8 cellular contexts compared by ENCODE assay signal in the genomic region with DNA sequence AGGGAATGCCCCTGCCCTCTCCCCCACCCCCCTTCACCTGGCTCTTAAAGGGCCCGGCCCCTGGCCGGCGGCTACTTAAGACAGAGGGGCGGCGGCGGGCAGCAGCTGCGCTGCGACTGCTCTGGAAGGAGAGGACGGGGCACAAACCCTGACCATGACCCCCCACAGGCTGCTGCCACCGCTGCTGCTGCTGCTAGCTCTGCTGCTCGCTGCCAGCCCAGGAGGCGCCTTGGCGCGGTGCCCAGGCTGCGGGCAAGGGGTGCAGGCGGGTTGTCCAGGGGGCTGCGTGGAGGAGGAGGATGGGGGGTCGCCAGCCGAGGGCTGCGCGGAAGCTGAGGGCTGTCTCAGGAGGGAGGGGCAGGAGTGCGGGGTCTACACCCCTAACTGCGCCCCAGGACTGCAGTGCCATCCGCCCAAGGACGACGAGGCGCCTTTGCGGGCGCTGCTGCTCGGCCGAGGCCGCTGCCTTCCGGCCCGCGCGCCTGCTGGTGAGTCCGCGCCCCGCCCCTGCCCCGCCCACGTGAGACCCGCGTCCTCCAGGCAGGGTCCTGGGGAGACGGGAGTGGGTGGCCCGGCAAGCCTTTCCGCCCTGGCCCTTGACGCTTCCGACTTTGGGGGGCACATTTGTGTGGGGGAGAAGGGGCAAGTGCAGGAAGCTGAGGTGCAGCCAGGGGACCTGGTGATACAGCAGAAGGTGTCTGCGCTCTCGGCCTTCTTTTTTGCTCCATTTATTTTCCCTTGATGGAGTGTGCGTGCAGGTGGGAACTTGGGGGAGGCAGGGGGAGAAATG. TPM values are rescaled to one million over a fixed set of nuclear protein-coding genes. Genes with fewer than 3 reads are reported as not detected.
DNase-seq lines count a peak whose midpoint lies in the region; ATAC-seq, FAIRE-seq and TF ChIP-seq lines count a peak whose summit lies in the region.

Gene IGFBP6 (plus strand): TSS at position 104 of the 790 bp plus-strand sequence. CDS start 51 bp downstream, at position 155.

- no peak for TF ChIP-seq CTCF in D721Med (IDR thresholded peaks at IDR 0.05; ENCODE audit: insufficient read depth, missing control alignments)
- TF ChIP-seq CTCF in cardiac muscle cell (IDR thresholded peaks at IDR 0.05; ENCODE audit: low read depth, low read length), result no peak

- no peaks in the 10 kb centered on the region for H3K27me3 Mint-ChIP-seq in activated naive CD8-positive, alpha-beta T cell

- WGBS in aorta, 2 donors, result 1% methylated on average over 28 to 51 of the region's 51 CpGs

- H3K9me3 ChIP-seq in SJSA1 (replicated peaks) (no peaks in the 10 kb centered on the region), cardiac muscle cell (ENCODE audit: low read depth) (no peaks in the 10 kb centered on the region), aorta (ENCODE audit: control insufficient read depth, low read length) (no peaks in the 10 kb centered on the region)

- H3K27me3 ChIP-seq in SJSA1 (replicated peaks) (no peaks in the 10 kb centered on the region), cardiac muscle cell (peaks cover 3% of the 10 kb centered on the region), aorta (ENCODE audit: control insufficient read depth in 1 of 2, insufficient read depth in 2 of 2, low read length in 1 of 2) (no peaks in the 10 kb centered on the region)

- H3K27ac ChIP-seq in SJSA1 (peak within 1 kb of the TSS; percentile 83), cardiac muscle cell (no peak within 1 kb of the TSS), aorta (ENCODE audit: low read depth in 1 of 2, low read length in 2 of 2) (peak within 1 kb of the TSS; percentile 60 to 97)

- DNase-seq in D721Med (ENCODE audit: insufficient read length, low spot score) (peak; percentile 32), SJSA1 (ENCODE audit: low read depth in 1 of 2, low spot score in 2 of 2) (peak; percentile 67 to 72), cardiac muscle cell (ENCODE audit: low read depth in 1 of 2, low spot score in 1 of 2) (peak; percentile 44 to 69), posterior vena cava (ENCODE audit: low spot score) (peak; percentile 88), aorta (peak; percentile 83 to 91)

- ATAC-seq in HG03432 (IDR thresholded peaks at IDR 0.05; ENCODE audit: unreplicated experiment) (peak; percentile 54), aorta (ENCODE audit: low FRiP score) (peak; percentile 82), GM18907 (IDR thresholded peaks at IDR 0.05; ENCODE audit: unreplicated experiment) (no peak)

- H3K4me3 ChIP-seq in SJSA1 (peak within 1 kb of the TSS; percentile 52), cardiac muscle cell (peak within 1 kb of the TSS; percentile 45), aorta (ENCODE audit: low read length in 2 of 2) (peak within 1 kb of the TSS; percentile 55 to 87)

- H3K36me3 Mint-ChIP-seq in activated naive CD8-positive, alpha-beta T cell, result no peaks in the 10 kb centered on the region

- intact Hi-C loops in posterior vena cava (cut with DNase I) (no loop called here), aorta (cut with DNase I) (loop anchor here in 1 of 2 donors (2.0 kb wide), 2 partner anchors 19 to 31 kb away; partner anchors contain the start of gene SPRYD3)

- H3K36me3 ChIP-seq in SJSA1, result no peaks in the 10 kb centered on the region
- no peaks in the 10 kb centered on the region for H3K36me3 ChIP-seq in cardiac muscle cell
- no peaks in the 10 kb centered on the region for H3K36me3 ChIP-seq in aorta (ENCODE audit: control insufficient read depth in 1 of 2, insufficient read depth in 2 of 2, low read length in 1 of 2)

- peak within 1 kb of the TSS; percentile 85 for H3K27ac Mint-ChIP-seq in activated naive CD8-positive, alpha-beta T cell

- H3K9me3 Mint-ChIP-seq in activated naive CD8-positive, alpha-beta T cell (ENCODE audit: low read depth), result no peaks in the 10 kb centered on the region

- peak within 1 kb of the TSS; percentile 85 for H3K4me3 Mint-ChIP-seq in activated naive CD8-positive, alpha-beta T cell

- H3K4me1 ChIP-seq in SJSA1 (replicated peaks) (peaks cover 35% of the 10 kb centered on the region), cardiac muscle cell (ENCODE audit: low read depth) (peaks cover 18% of the 10 kb centered on the region), aorta (ENCODE audit: control insufficient read depth in 1 of 2, insufficient read depth in 2 of 2, low read length in 2 of 2) (no peaks in the 10 kb centered on the region)

- no peak for FAIRE-seq in D721Med (lab: Jason Lieb, UNC)

- H3K4me1 Mint-ChIP-seq in activated naive CD8-positive, alpha-beta T cell (ENCODE audit: low read depth), result peaks cover 41% of the 10 kb centered on the region

RNA-seq across cellular contexts. Expression of gene IGFBP6, which starts in this region (rescaled TPM):
- 58.0 and 64.5 TPM in 2 replicates for total RNA-seq in SJSA1 (2014; rRNA removed; shearing (Covaris generic))
- total RNA-seq in cardiac muscle cell (58.9 and 105 TPM in 2 replicates), posterior vena cava (100 to 1,000 TPM; 679 to 733 TPM), aorta (100 to 1,000 TPM; 820 to 979 TPM)
- polyA plus RNA-seq in cardiac muscle cell (75.4 and 109 TPM in 2 replicates), aorta (100 to 1,000 TPM; 507 to 837 TPM)

Comparison
In these comparisons a context has a peak if more than half of its experiments do, and no peak if none do; other contexts are left out.
1. DNase-seq: peak in every context shown above with its lines; median percentile 88 in posterior vena cava; 87 in aorta; 70 in SJSA1; 56 in cardiac muscle cell; 32 in D721Med.